8 cellular contexts compared by ENCODE assay signal in genomic region chrX:47581731-47582647, GRCh38. TPM values are rescaled to one million over a fixed set of nuclear protein-coding genes. Genes with fewer than 3 reads are reported as not detected.
DNase-seq lines count a peak whose midpoint lies in the region; ATAC-seq, FAIRE-seq and TF ChIP-seq lines count a peak whose summit lies in the region.

TIMP1 (plus strand) TSS chrX:47582436; CDS start chrX:47583416, 980 bp downstream.

- no peak for TF ChIP-seq CTCF in liver (IDR thresholded peaks at IDR 0.05; ENCODE audit: low read depth, low read length, missing input control)

- peak within 1 kb of the TSS in 1 of 2 donors; percentile 87 for H3K9ac ChIP-seq in liver (ENCODE audit: low read depth in 1 of 2, low read length in 2 of 2)

- no peaks in the 10 kb centered on the region for H3K27me3 ChIP-seq in liver (ENCODE audit: control insufficient read depth in 4 of 4, insufficient read depth in 4 of 4, low read length in 3 of 4)

- H3K36me3 ChIP-seq in liver (ENCODE audit: control insufficient read depth in 4 of 4, insufficient read depth in 3 of 4, low read depth in 1 of 4, low read length in 3 of 4) = peaks cover 0 to 2% (median 0%) of the 10 kb centered on the region in 4 donors

- peak; percentile 67 for TF ChIP-seq POLR2A in GM12892 (IDR thresholded peaks at IDR 0.05; ENCODE audit: low read depth, low read length)

- peak; percentile 71 for DNase-seq in GM12892 (ENCODE audit: insufficient read length)
- peak; percentile 95 for DNase-seq in NCI-H2227 (lab: John Stamatoyannopoulos, UW; ENCODE audit: unreplicated experiment)
- DNase-seq in activated CD4-positive, alpha-beta T cell treated with anti-CD3 and anti-CD28 coated beads, Interleukin-2, amount 50 U/mL, for 4 hours = peak; percentile 79 to 81
- DNase-seq in dermis blood vessel endothelial cell = peak; percentile 91
- DNase-seq in stimulated activated CD4-positive, alpha-beta T cell treated with anti-CD3 and anti-CD28 coated beads, Interleukin-4, amount 100 ng/mL, for 24 hours = peak; percentile 80
- no peak for DNase-seq in midbrain (lab: John Stamatoyannopoulos, UW)

- peak; percentile 91 for ATAC-seq in HG02763 (IDR thresholded peaks at IDR 0.05; ENCODE audit: unreplicated experiment)

- peak in 1 of 2 donors; percentile 9 for TF ChIP-seq RAD21 in liver (IDR thresholded peaks at IDR 0.05)

- peak; percentile 90 for FAIRE-seq in GM12892 (lab: Jason Lieb, UNC)

- peak within 1 kb of the TSS in 2 of 3 donors; percentile 43 to 47 for H3K4me3 ChIP-seq in liver (ENCODE audit: low read depth in 1 of 3, low read length in 3 of 3)

- H3K27ac ChIP-seq in liver (ENCODE audit: low read depth in 1 of 2, low read length in 2 of 2) = peak within 1 kb of the TSS; percentile 67 to 69

- H3K4me1 ChIP-seq in liver (ENCODE audit: control insufficient read depth in 4 of 4, insufficient read depth in 4 of 4, low read length in 3 of 4) = peaks cover 0 to 11% (median 5%) of the 10 kb centered on the region in 4 donors

- 29% methylated on average over 27 of the region's 28 CpGs for WGBS in liver

- no peaks in the 10 kb centered on the region for H3K9me3 ChIP-seq in liver (ENCODE audit: control insufficient read depth in 4 of 4, low read length in 3 of 4)

TF ChIP-seq in liver, 16 proteins besides CTCF, POLR2A, EP300 and RAD21:
- TF ChIP-seq EGR1 (IDR thresholded peaks at IDR 0.05; ENCODE audit: low read depth in 2 of 2) = peak in 1 of 2 donors; percentile 15
- TF ChIP-seq ATF3 (IDR thresholded peaks at IDR 0.05) = no peak
- TF ChIP-seq YY1 (IDR thresholded peaks at IDR 0.05) = no peak
- TF ChIP-seq NR2F2 (IDR thresholded peaks at IDR 0.05) = peak; percentile 17
- TF ChIP-seq FOXA1 (IDR thresholded peaks at IDR 0.05) = no peak
- TF ChIP-seq RXRA (IDR thresholded peaks at IDR 0.05) = no peak
- TF ChIP-seq JUND (IDR thresholded peaks at IDR 0.05) = peak in 1 of 2 donors; percentile 24
- peak in 1 of 2 donors; percentile 9 for TF ChIP-seq GABPA (IDR thresholded peaks at IDR 0.05 in 1 of 2, conservative IDR thresholded peaks at IDR 0.05 in 1 of 2)
- no peak for TF ChIP-seq FOXA2 (IDR thresholded peaks at IDR 0.05)
- TF ChIP-seq ZBTB33 (IDR thresholded peaks at IDR 0.05) = no peak
- no peak for TF ChIP-seq MAX (IDR thresholded peaks at IDR 0.05)
- TF ChIP-seq SP1 (IDR thresholded peaks at IDR 0.05) = peak; percentile 30
- no peak for TF ChIP-seq HNF4A (conservative IDR thresholded peaks at IDR 0.05)
- no peak for TF ChIP-seq HNF4G (IDR thresholded peaks at IDR 0.05)
TF ChIP-seq in liver: peak in this region for 5.

RNA-seq across cellular contexts. Expression of gene TIMP1, which starts in this region (rescaled TPM):
- polyA plus RNA-seq in GM12892 (2012; ENCODE audit: missing spikeins) = 61.8 TPM
- total RNA-seq in dermis blood vessel endothelial cell = 66.4 and 102 TPM in 2 replicates
- total RNA-seq in liver = 10 to 100 TPM; 18.0 to 79.4 TPM
- 1,000 to 10,000 TPM in 1 of 2 donors, 100 to 1,000 TPM in 1; 213 to 1,609 TPM for polyA plus RNA-seq in liver
